Comparison of ENCODE assay signal across 36 cellular contexts in genomic region chr11:64451856-64452255, GRCh38.
"Had no signal": no experiment of that assay in that cellular context is flagged by ENCODE, and none has a peak within 500 bp of the region (broad histone marks: within the 10 kb centered on the region; RNA-seq: fewer than 3 reads in every experiment).

No MANE protein-coding gene starts in this region.

- H3K9me3 ChIP-seq: adrenal gland, body of pancreas, MG63 had no signal

- H3K27ac ChIP-seq: adrenal gland, body of pancreas, breast epithelium, RWPE1 had no signal

- H3K36me3 Mint-ChIP-seq: activated CD4-positive, alpha-beta memory T cell treated with anti-CD3 and anti-CD28 coated beads for 36 hours; activated naive CD8-positive, alpha-beta T cell treated with anti-CD3 and anti-CD28 coated beads for 36 hours; IgD-negative memory B cell had no signal

- H3K9me3 Mint-ChIP-seq: activated CD4-positive, alpha-beta memory T cell treated with anti-CD3 and anti-CD28 coated beads for 36 hours; activated naive CD8-positive, alpha-beta T cell treated with anti-CD3 and anti-CD28 coated beads for 36 hours; activated T-cell treated with anti-CD3 and anti-CD28 coated beads, Interleukin-2, amount 50 U/mL, for 4 hours; activated T-helper 1 cell treated with anti-CD3 and anti-CD28 coated beads, Interleukin-12 subunit alpha, Interleukin-12 subunit beta, Interleukin-2, Interleukin-4 antibody, amounts not matched to agents 30 ng/mL and 10 ng/mL and 1 ng/mL, durations not matched to agents 14 hours and 24 hours and 36 hours; T-helper 2 cell treated with Interferon-gamma antibody and Interleukin-4, amounts not matched to agents 5 μg/mL and 100 μg/mL, for 36 hours had no signal

- H3K4me3 ChIP-seq: adrenal gland, body of pancreas, breast epithelium, MG63 had no signal

- H3K27ac Mint-ChIP-seq: activated CD4-positive, alpha-beta memory T cell treated with anti-CD3 and anti-CD28 coated beads for 36 hours; activated naive CD8-positive, alpha-beta T cell treated with anti-CD3 and anti-CD28 coated beads for 36 hours; activated T-helper 1 cell treated with anti-CD3 and anti-CD28 coated beads, Interleukin-12 subunit alpha, Interleukin-12 subunit beta, Interleukin-2, Interleukin-4 antibody, amounts not matched to agents 30 ng/mL and 10 ng/mL and 1 ng/mL, durations not matched to agents 14 hours and 24 hours and 36 hours; T-helper 2 cell treated with Interferon-gamma antibody and Interleukin-4, amounts not matched to agents 5 μg/mL and 100 μg/mL, for 36 hours had no signal

- H3K27me3 ChIP-seq: adrenal gland, body of pancreas, breast epithelium, MG63 had no signal

- H3K4me3 Mint-ChIP-seq: activated CD4-positive, alpha-beta memory T cell treated with anti-CD3 and anti-CD28 coated beads for 36 hours; activated naive CD8-positive, alpha-beta T cell treated with anti-CD3 and anti-CD28 coated beads for 36 hours; activated T-cell treated with anti-CD3 and anti-CD28 coated beads, Interleukin-2, amount 50 U/mL, for 4 hours; activated T-helper 1 cell treated with anti-CD3 and anti-CD28 coated beads, Interleukin-12 subunit alpha, Interleukin-12 subunit beta, Interleukin-2, Interleukin-4 antibody, amounts not matched to agents 30 ng/mL and 10 ng/mL and 1 ng/mL, durations not matched to agents 14 hours and 24 hours and 36 hours; T-helper 2 cell treated with Interferon-gamma antibody and Interleukin-4, amounts not matched to agents 5 μg/mL and 100 μg/mL, for 36 hours had no signal

- ATAC-seq: activated CD4-positive, CD25-positive, alpha-beta regulatory T cell treated with anti-CD3 and anti-CD28 coated beads, Interleukin-2, amount 50 U/mL, for 24 hours; activated T-cell treated with anti-CD3 and anti-CD28 coated beads, Interleukin-2, amount 50 U/mL, for 4 hours; body of pancreas; PC-3 had no signal

- DNase-seq: activated CD4-positive, alpha-beta memory T cell treated with anti-CD3 and anti-CD28 coated beads for 36 hours; activated CD4-positive, alpha-beta T cell treated with anti-CD3 and anti-CD28 coated beads for 4 hours; activated CD4-positive, alpha-beta T cell treated with anti-CD3 and anti-CD28 coated beads, Interleukin-2, amount 50 U/mL, for 1 hour; activated CD8-positive, alpha-beta memory T cell treated with anti-CD3 and anti-CD28 coated beads, Interleukin-2, amount 50 U/mL, for 4 hours; activated naive CD4-positive, alpha-beta T cell; activated naive CD4-positive, alpha-beta T cell treated with anti-CD3 and anti-CD28 coated beads, Interleukin-2, amount 50 U/mL, for 16 hours; activated naive CD8-positive, alpha-beta T cell treated with anti-CD3 and anti-CD28 coated beads for 36 hours; activated T-cell treated with anti-CD3 and anti-CD28 coated beads for 4 hours; activated T-cell treated with anti-CD3 and anti-CD28 coated beads, Interleukin-2, amount 50 U/mL, for 4 hours; adrenal gland; body of pancreas; caudate nucleus; Kasumi-1; KG1; MG63; NCI-H1048; NCI-H1105 treated with DMSO at 0.1 percent for 48 hours; NCI-H1436; NCI-H1694; NCI-H2029; NCI-H2107; NCI-H2171; NCI-H510A; NCI-H526; NCI-H748 treated with DMSO at 0.1 percent for 48 hours; NK-92 treated with Interleukin-12 subunit alpha and Interleukin-12 subunit beta, amount 100 ng/mL, for 24 hours; PC-3; Right ventricle myocardium superior; SW 1271; T-helper 1 cell had no signal

- H3K36me3 ChIP-seq: adrenal gland, breast epithelium, MG63 had no signal
